19 cellular contexts compared by ENCODE assay signal in the genomic region with DNA sequence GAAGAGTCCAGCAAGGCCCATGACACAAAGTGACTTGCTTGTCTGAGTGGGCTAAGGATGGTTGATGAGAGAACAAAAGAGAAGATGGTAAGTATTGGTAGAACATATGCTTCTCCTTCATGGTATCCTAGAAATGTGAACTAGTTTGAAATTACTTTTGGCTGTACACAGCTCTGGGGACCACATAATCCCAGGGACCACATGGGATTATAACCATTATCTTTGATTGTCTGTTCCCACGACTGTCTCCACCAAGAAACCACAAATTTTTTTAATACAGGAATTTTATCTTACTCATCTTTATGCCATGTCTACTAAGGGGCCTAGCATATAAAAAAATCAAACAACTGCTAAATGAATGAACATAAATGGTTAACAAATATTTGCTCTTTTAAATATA.
DNase-seq lines count a peak whose midpoint lies in the region; ATAC-seq and TF ChIP-seq lines count a peak whose summit lies in the region.
"Had no signal": no experiment of that assay in that cellular context is flagged by ENCODE, and none has a peak within 500 bp of the region (broad histone marks: within the 10 kb centered on the region; RNA-seq: fewer than 3 reads in every experiment).

No MANE protein-coding gene starts in this region.

- POLR2A ChIA-PET in IMR-90 (lab: Charles Lee; ENCODE audit: unreplicated experiment): no interaction called here

- H2BK5ac ChIP-seq in IMR-90 (ENCODE audit: low read depth, low read length, poor library complexity, severe bottlenecking): no peak overlapping the region

- no peaks in the 10 kb centered on the region for H3K27me3 Mint-ChIP-seq in mesothelial cell of epicardium (ENCODE audit: low read depth)
- H3K27me3 Mint-ChIP-seq: CD4-positive, alpha-beta memory T cell had no signal

- peaks cover 20% of the 10 kb centered on the region for H3K9me3 Mint-ChIP-seq in mesothelial cell of epicardium

- no peak overlapping the region for H2BK15ac ChIP-seq in IMR-90 (ENCODE audit: low read depth, low read length)

- ATAC-seq in IMR-90 (ENCODE audit: low read depth) (no peak), heart left ventricle (no peak)
- ATAC-seq: GM12878, GM23338 had no signal

- H3K9me1 ChIP-seq in IMR-90 (ENCODE audit: insufficient read depth, low read length): peaks cover 10% of the 10 kb centered on the region

- H3K27ac Mint-ChIP-seq in mesothelial cell of epicardium: no peak overlapping the region
- H3K27ac Mint-ChIP-seq: CD4-positive, alpha-beta memory T cell; GM23338; HFFc6 had no signal

- H3K4me1 Mint-ChIP-seq in mesothelial cell of epicardium: peaks cover 18% of the 10 kb centered on the region
- H3K4me1 Mint-ChIP-seq: CD4-positive, alpha-beta memory T cell; GM23338 had no signal

- no peak overlapping the region for H2BK20ac ChIP-seq in IMR-90 (ENCODE audit: low read depth, low read length)

- H3K79me1 ChIP-seq in IMR-90 (ENCODE audit: low read depth in 1 of 2, low read length in 2 of 2): peaks cover 0 to 8% of the 10 kb centered on the region in 2 experiments; a peak in 1 of 4 replicates

- peaks cover 3% of the 10 kb centered on the region for H3K36me3 Mint-ChIP-seq in mesothelial cell of epicardium
- H3K36me3 Mint-ChIP-seq: CD4-positive, alpha-beta memory T cell had no signal

- H3K4me1 ChIP-seq in IMR-90 (ENCODE audit: control insufficient read depth, insufficient read depth, low read length): peaks cover 9% of the 10 kb centered on the region
- peaks cover 4% of the 10 kb centered on the region for H3K4me1 ChIP-seq in smooth muscle cell (ENCODE audit: low read depth)
- no peaks in the 10 kb centered on the region for H3K4me1 ChIP-seq in heart left ventricle
- H3K4me1 ChIP-seq: HAP-1 had no signal

- CTCF ChIA-PET in IMR-90 (lab: Yijun Ruan, JAX): no interaction called here

- TF ChIP-seq RAD21 in IMR-90 (IDR thresholded peaks at IDR 0.05; ENCODE audit: low read length): no peak

- H3K9ac ChIP-seq in IMR-90 (ENCODE audit: low read depth, low read length) (no peak overlapping the region), smooth muscle cell (ENCODE audit: low read depth) (no peak overlapping the region)

- no CpG with 5 or more reads among the region's 1 CpG for WGBS in IMR-90 (ENCODE audit: extremely low coverage in 2 of 2, insufficient read length in 1 of 2), 2 experiments
- WGBS in smooth muscle cell (ENCODE audit: low lambda C conversion rate): 41% methylated on average over 1 of the region's 1 CpG
- WGBS in heart left ventricle, 4 donors: 81 to 93% (median 85%) methylated on average over 1 of the region's 1 CpG

- 0 out of 2 replicates have a peak, but pooled peaks cover 4% of the 10 kb centered on the region for H3K9me3 ChIP-seq in IMR-90 (ENCODE audit: control insufficient read depth, insufficient read depth, low read length)
- H3K9me3 ChIP-seq in smooth muscle cell (replicated peaks; ENCODE audit: low read depth): peaks cover 6% of the 10 kb centered on the region
- peaks cover 0 to 11% (median 3%) of the 10 kb centered on the region in 12 donors for H3K9me3 ChIP-seq in heart left ventricle

- H3K14ac ChIP-seq in IMR-90 (replicated peaks; ENCODE audit: low read depth, low read length): peak overlapping the region; percentile 13

- H4K5ac ChIP-seq in IMR-90 (ENCODE audit: low read depth, low read length): no peak overlapping the region

- no peak overlapping the region for H2AK9ac ChIP-seq in IMR-90 (replicated peaks; ENCODE audit: low read depth, low read length, poor library complexity)

- TF ChIP-seq CTCF in IMR-90 (conservative IDR thresholded peaks at IDR 0.05; ENCODE audit: low read depth, low read length) (no peak), fibroblast of villous mesenchyme (IDR thresholded peaks at IDR 0.05; ENCODE audit: insufficient read depth, low read depth, low read length) (no peak), smooth muscle cell (IDR thresholded peaks at IDR 0.05; ENCODE audit: borderline replicate concordance, insufficient read depth, poor library complexity, severe bottlenecking) (no peak), mesothelial cell of epicardium (IDR thresholded peaks at IDR 0.05; ENCODE audit: unreplicated experiment) (no peak), heart left ventricle (IDR thresholded peaks at IDR 0.05) (no peak)

- DNase-seq in IMR-90 (no peak), fibroblast of villous mesenchyme (ENCODE audit: low read depth) (peak; percentile 56), myocyte (ENCODE audit: low read depth) (peak; percentile 27), smooth muscle cell (lab: John Stamatoyannopoulos, UW; ENCODE audit: unreplicated experiment) (no peak), mesothelial cell of epicardium (ENCODE audit: low spot score in 2 of 2, unreplicated experiment in 2 of 2) (no peak), heart left ventricle (no peak), NCI-H1417 treated with DMSO at 0.1 percent for 48 hours (lab: John Stamatoyannopoulos, UW) (no peak)
- DNase-seq in stimulated activated CD8-positive, alpha-beta memory T cell treated with anti-CD3 and anti-CD28 coated beads, Interleukin-4, amount 100 ng/mL, for 48 hours: no peak
- DNase-seq: C1 segment of cervical spinal cord; Calu3; CD4-positive, alpha-beta memory T cell; COR-L47; DMS53; DMS79 treated with DMSO at 0.1 percent for 48 hours; GDM1; HFFc6 had no signal

- no peak overlapping the region for H3K4ac ChIP-seq in IMR-90 (ENCODE audit: low read depth, low read length)

- intact Hi-C loops in IMR-90 (cut with micrococcal nuclease): no loop called here
- intact Hi-C loops in heart left ventricle (cut with DNase I): no loop called here

- in situ Hi-C loops in IMR-90 (cut with MboI; ENCODE audit: low sequenced_read_pairs): no loop called here

- no peak overlapping the region for H3K18ac ChIP-seq in IMR-90 (ENCODE audit: low read depth, low read length)

- H3K4me3 ChIP-seq in IMR-90 (ENCODE audit: insufficient read depth, low read depth, low read length) (no peak overlapping the region), fibroblast of villous mesenchyme (ENCODE audit: low read depth, low read length) (no peak overlapping the region), smooth muscle cell (no peak overlapping the region), heart left ventricle (no peak overlapping the region)
- H3K4me3 ChIP-seq: GM12878, GM23338, HAP-1 had no signal

- peak overlapping the region; percentile 39; the same call in 1 of the 2 replicates for H2BK120ac ChIP-seq in IMR-90 (ENCODE audit: low read depth, low read length)

- H3K4me3 Mint-ChIP-seq in mesothelial cell of epicardium: no peak overlapping the region
- H3K4me3 Mint-ChIP-seq: CD4-positive, alpha-beta memory T cell; GM23338; HFFc6 had no signal

- H2AFZ ChIP-seq in IMR-90 (replicated peaks; ENCODE audit: low read length, poor library complexity): no peak overlapping the region
- no peak overlapping the region for H2AFZ ChIP-seq in smooth muscle cell (ENCODE audit: low read depth)
- H2AFZ ChIP-seq: GM23338 had no signal

- no peaks in the 10 kb centered on the region for H4K20me1 ChIP-seq in IMR-90 (ENCODE audit: insufficient read depth, low read length)
- no peaks in the 10 kb centered on the region for H4K20me1 ChIP-seq in smooth muscle cell (ENCODE audit: low read depth)

- no peaks in the 10 kb centered on the region for H3K27me3 ChIP-seq in IMR-90 (ENCODE audit: control insufficient read depth, insufficient read depth, low read length)
- H3K27me3 ChIP-seq in smooth muscle cell (ENCODE audit: low read depth): no peaks in the 10 kb centered on the region
- no peaks in the 10 kb centered on the region for H3K27me3 ChIP-seq in heart left ventricle

- no peak overlapping the region for H4K8ac ChIP-seq in IMR-90 (ENCODE audit: low read depth in 2 of 2, low read length in 2 of 2)

- H3K79me2 ChIP-seq in smooth muscle cell (ENCODE audit: low read depth): no peaks in the 10 kb centered on the region

- dilution Hi-C loops in IMR-90 (cut with HindIII; ENCODE audit: low sequenced_read_pairs, unreplicated experiment): no loop called here

- no peaks in the 10 kb centered on the region for H3F3A ChIP-seq in smooth muscle cell (ENCODE audit: low read depth)

- TF ChIP-seq POLR2A in IMR-90 (IDR thresholded peaks at IDR 0.05; ENCODE audit: low read depth, low read length) (no peak), heart left ventricle (IDR thresholded peaks at IDR 0.05) (no peak)

- H3K27ac ChIP-seq in IMR-90 (ENCODE audit: insufficient read depth, low read length) (no peak overlapping the region), smooth muscle cell (ENCODE audit: low read depth) (peak overlapping the region; percentile 7), heart left ventricle (no peak overlapping the region)

- no peak overlapping the region for H3K23ac ChIP-seq in IMR-90 (ENCODE audit: low read depth, low read length)

- H3K4me2 ChIP-seq in IMR-90 (ENCODE audit: low read depth, low read length) (no peak overlapping the region), smooth muscle cell (no peak overlapping the region)
- H3K4me2 ChIP-seq: GM23338 had no signal

- no peak overlapping the region for H3K56ac ChIP-seq in IMR-90 (ENCODE audit: extremely low read depth, insufficient read depth, low read length)

- BruUV-seq in IMR-90 (replicated peaks; lab: Mats Ljungman, UMichigan): no TSS peak

- H4K91ac ChIP-seq in IMR-90 (ENCODE audit: insufficient read depth, low read depth, low read length): no peak overlapping the region

- H3K36me3 ChIP-seq in IMR-90 (ENCODE audit: control insufficient read depth, insufficient read depth, low read length) (no peaks in the 10 kb centered on the region), smooth muscle cell (ENCODE audit: low read depth) (no peaks in the 10 kb centered on the region), heart left ventricle (no peaks in the 10 kb centered on the region)
- H3K36me3 ChIP-seq: HAP-1 had no signal

- no peak overlapping the region for H2AK5ac ChIP-seq in IMR-90 (ENCODE audit: low read depth, low read length)

TF ChIP-seq in IMR-90, 13 proteins besides CTCF, POLR2A, EP300 and RAD21 (continues in another document):
- no peak for TF ChIP-seq MXI1 (IDR thresholded peaks at IDR 0.05; ENCODE audit: borderline replicate concordance, low read depth, low read length)
- no peak for TF ChIP-seq MAZ (IDR thresholded peaks at IDR 0.05; ENCODE audit: borderline replicate concordance, low read depth, low read length)
- TF ChIP-seq, protein P1, sequence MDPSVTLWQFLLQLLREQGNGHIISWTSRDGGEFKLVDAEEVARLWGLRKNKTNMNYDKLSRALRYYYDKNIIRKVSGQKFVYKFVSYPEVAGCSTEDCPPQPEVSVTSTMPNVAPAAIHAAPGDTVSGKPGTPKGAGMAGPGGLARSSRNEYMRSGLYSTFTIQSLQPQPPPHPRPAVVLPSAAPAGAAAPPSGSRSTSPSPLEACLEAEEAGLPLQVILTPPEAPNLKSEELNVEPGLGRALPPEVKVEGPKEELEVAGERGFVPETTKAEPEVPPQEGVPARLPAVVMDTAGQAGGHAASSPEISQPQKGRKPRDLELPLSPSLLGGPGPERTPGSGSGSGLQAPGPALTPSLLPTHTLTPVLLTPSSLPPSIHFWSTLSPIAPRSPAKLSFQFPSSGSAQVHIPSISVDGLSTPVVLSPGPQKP (IDR thresholded peaks at IDR 0.05; ENCODE audit: borderline replicate concordance, low read depth, low read length): no peak
- TF ChIP-seq CHD1 (IDR thresholded peaks at IDR 0.05; ENCODE audit: low read depth, low read length): no peak
- no peak for TF ChIP-seq CEBPB (IDR thresholded peaks at IDR 0.05; ENCODE audit: low read depth, low read length)
- no peak for TF ChIP-seq BHLHE40 (IDR thresholded peaks at IDR 0.05; ENCODE audit: low read depth, low read length)

Comparison
In these comparisons a context has a peak if more than half of its experiments do, and no peak if none do; other contexts are left out.
1. DNase-seq: peak in fibroblast of villous mesenchyme (single experiment) and myocyte (single experiment); none in IMR-90 (single experiment), smooth muscle cell (single experiment), mesothelial cell of epicardium (0 of 2), heart left ventricle (0 of 5), NCI-H1417 treated with DMSO at 0.1 percent for 48 hours (single experiment) and stimulated activated CD8-positive, alpha-beta memory T cell treated with anti-CD3 and anti-CD28 coated beads, Interleukin-4, amount 100 ng/mL, for 48 hours (single experiment).